Comparison of ENCODE assay signal across 9 cellular contexts in genomic region chr3:196180346-196180745, GRCh38. TPM values are rescaled to one million over a fixed set of nuclear protein-coding genes. Genes with fewer than 3 reads are reported as not detected.
DNase-seq lines count a peak whose midpoint lies in the region; ATAC-seq, FAIRE-seq and TF ChIP-seq lines count a peak whose summit lies in the region.
"Had no signal": no experiment of that assay in that cellular context is flagged by ENCODE, and none has a peak within 500 bp of the region (broad histone marks: within the 10 kb centered on the region; RNA-seq: fewer than 3 reads in every experiment).

No MANE protein-coding gene starts in this region.

- TF ChIP-seq POLR2A in tibial nerve (IDR thresholded peaks at IDR 0.05), result no peak

- peak overlapping the region; percentile 47 for H3K4me3 ChIP-seq in GM12865 (ENCODE audit: low read depth, low read length)
- no peak overlapping the region for H3K4me3 ChIP-seq in OCI-LY1 (ENCODE audit: low read depth, low read length, poor library complexity, severe bottlenecking)
- no peak overlapping the region for H3K4me3 ChIP-seq in colonic mucosa
- no peak overlapping the region for H3K4me3 ChIP-seq in small intestine (ENCODE audit: low read depth in 1 of 2, low read length in 2 of 2)
- no peak overlapping the region for H3K4me3 ChIP-seq in tibial nerve
- H3K4me3 ChIP-seq: suprapubic skin had no signal

- no peak overlapping the region for H3K9ac ChIP-seq in OCI-LY1 (ENCODE audit: low read length)
- H3K9ac ChIP-seq in colonic mucosa (ENCODE audit: low read depth in 2 of 2, low read length in 2 of 2), result peak overlapping the region; percentile 40 to 63

- H3K79me2 ChIP-seq in OCI-LY1 (ENCODE audit: insufficient read depth, low read length), result no peaks in the 10 kb centered on the region

- intact Hi-C loops in colonic mucosa (cut with DNase I), result no loop called here

- no peaks in the 10 kb centered on the region for H4K20me1 ChIP-seq in OCI-LY1 (ENCODE audit: insufficient read depth, low read length)

- H3K27me3 ChIP-seq in OCI-LY1 (ENCODE audit: insufficient read depth, low read length), result no peaks in the 10 kb centered on the region
- H3K27me3 ChIP-seq in colonic mucosa, result no peaks in the 10 kb centered on the region
- H3K27me3 ChIP-seq in small intestine (ENCODE audit: control insufficient read depth in 2 of 2, insufficient read depth in 2 of 2, low read length in 2 of 2), result no peaks in the 10 kb centered on the region
- no peaks in the 10 kb centered on the region for H3K27me3 ChIP-seq in tibial nerve
- H3K27me3 ChIP-seq: suprapubic skin had no signal

- FAIRE-seq in small intestine (lab: Jason Lieb, UNC), result no peak

- DNase-seq in GM12865 (ENCODE audit: low read depth) (no peak), colonic mucosa (no peak), small intestine (no peak), omental fat pad (ENCODE audit: low spot score) (no peak), NCI-H69 (lab: John Stamatoyannopoulos, UW) (no peak), tibial nerve (ENCODE audit: low spot score in 2 of 2) (no peak)

- no peak for TF ChIP-seq EP300 in tibial nerve (IDR thresholded peaks at IDR 0.05)

- H3K36me3 ChIP-seq in OCI-LY1 (ENCODE audit: insufficient read depth, low read length), result no peaks in the 10 kb centered on the region
- H3K36me3 ChIP-seq in colonic mucosa, result no peaks in the 10 kb centered on the region
- H3K36me3 ChIP-seq in small intestine (ENCODE audit: control insufficient read depth in 2 of 2, insufficient read depth in 2 of 2, low read length in 2 of 2), result no peaks in the 10 kb centered on the region
- no peaks in the 10 kb centered on the region for H3K36me3 ChIP-seq in tibial nerve
- H3K36me3 ChIP-seq: suprapubic skin had no signal

- H3K4me1 ChIP-seq in OCI-LY1 (ENCODE audit: insufficient read depth, low read length, severe bottlenecking) (peaks cover 9% of the 10 kb centered on the region), colonic mucosa (peaks cover 28% of the 10 kb centered on the region), small intestine (ENCODE audit: control insufficient read depth in 2 of 2, insufficient read depth in 1 of 2, low read depth in 1 of 2, low read length in 1 of 2) (peaks cover 0 to 3% of the 10 kb centered on the region in 2 donors), tibial nerve (peaks cover 0 to 8% (median 1%) of the 10 kb centered on the region in 4 donors)

- peak overlapping the region; percentile 7; the same call in 1 of the 2 replicates for H3K4me2 ChIP-seq in OCI-LY1 (ENCODE audit: low read length)

- no peaks in the 10 kb centered on the region for H3K9me3 ChIP-seq in OCI-LY1 (ENCODE audit: low read length)
- H3K9me3 ChIP-seq in colonic mucosa, result no peaks in the 10 kb centered on the region
- no peaks in the 10 kb centered on the region for H3K9me3 ChIP-seq in small intestine (ENCODE audit: control insufficient read depth, low read depth)
- no peaks in the 10 kb centered on the region for H3K9me3 ChIP-seq in tibial nerve
- H3K9me3 ChIP-seq: suprapubic skin had no signal

- no peak for ATAC-seq in omental fat pad (ENCODE audit: low FRiP score)

- no peaks in the 10 kb centered on the region for H3F3A ChIP-seq in OCI-LY1 (ENCODE audit: insufficient read depth, low read length)

- no peaks in the 10 kb centered on the region for H3K9me2 ChIP-seq in OCI-LY1 (ENCODE audit: low read depth, low read length)

- H3K27ac ChIP-seq in OCI-LY1 (ENCODE audit: low read depth, low read length, poor library complexity, severe bottlenecking) (no peak overlapping the region), colonic mucosa (peak overlapping the region; percentile 78), small intestine (ENCODE audit: low read depth in 1 of 2, low read length in 1 of 2) (peak overlapping the region; percentile 79 to 91), tibial nerve (peak overlapping the region in 1 of 4 donors; percentile 71)
- H3K27ac ChIP-seq: suprapubic skin had no signal

- no peak overlapping the region for H2AFZ ChIP-seq in OCI-LY1 (ENCODE audit: low read length)

- 65 to 80% (median 78%) methylated on average over 9 of the region's 9 CpGs for WGBS in small intestine, 3 donors
- 89 to 92% methylated on average over 9 of the region's 9 CpGs for WGBS in tibial nerve, 2 donors

- TF ChIP-seq CTCF in GM12865 (IDR thresholded peaks at IDR 0.05; ENCODE audit: insufficient read depth, low read depth, low read length, missing control alignments) (no peak), OCI-LY1 (IDR thresholded peaks at IDR 0.05; ENCODE audit: low read length) (no peak), colonic mucosa (IDR thresholded peaks at IDR 0.05) (no peak), omental fat pad (IDR thresholded peaks at IDR 0.05) (no peak), tibial nerve (IDR thresholded peaks at IDR 0.05) (no peak)

RNA-seq across cellular contexts. Expression of gene ZDHHC19, which starts 30.9 kb away (rescaled TPM):
- total RNA-seq in colonic mucosa, result not detected
- polyA plus RNA-seq in small intestine, result under 1 TPM in 1 of 3 donors, not detected in 2; 0.22 TPM
- not detected for total RNA-seq in omental fat pad
- not detected for total RNA-seq in tibial nerve
- total RNA-seq: lung microvascular endothelial cell, suprapubic skin had no signal

RNA-seq across cellular contexts. Expression of gene SLC51A, which starts 36.0 kb away (rescaled TPM):
- total RNA-seq in colonic mucosa, result 10 to 100 TPM in 1 of 2 donors, 1 to 10 TPM in 1; 2.1 to 65.1 TPM
- polyA plus RNA-seq in small intestine, result 100 to 1,000 TPM in 2 of 3 donors, 10 to 100 TPM in 1; 25.0 to 143 (median 117) TPM
- total RNA-seq in omental fat pad, result under 1 TPM in 1 of 4 donors, not detected in 3; 0.65 TPM
- under 1 TPM in 2 of 4 donors, not detected in 2; 0.30 to 0.66 TPM for total RNA-seq in tibial nerve
- total RNA-seq: lung microvascular endothelial cell, suprapubic skin had no signal
